Comparison of ENCODE assay signal across 25 cellular contexts in genomic region chr11:64757549-64758329, GRCh38. TPM values are rescaled to one million over a fixed set of nuclear protein-coding genes. Genes with fewer than 3 reads are reported as not detected.
DNase-seq lines count a peak whose midpoint lies in the region; ATAC-seq, FAIRE-seq and TF ChIP-seq lines count a peak whose summit lies in the region.
"Had no signal": no experiment of that assay in that cellular context is flagged by ENCODE, and none has a peak within 500 bp of the region (broad histone marks: within the 10 kb centered on the region; RNA-seq: fewer than 3 reads in every experiment).

No MANE protein-coding gene starts in this region.

- TF ChIP-seq CTCF in A549 (IDR thresholded peaks at IDR 0.05) = no peak
- no peak for TF ChIP-seq CTCF in chondrocyte (IDR thresholded peaks at IDR 0.05)
- no peak for TF ChIP-seq CTCF in neural crest cell (conservative IDR thresholded peaks at IDR 0.05)
- no peak for TF ChIP-seq CTCF in transverse colon (IDR thresholded peaks at IDR 0.05)

- no peak for TF ChIP-seq RAD21 in A549 (conservative IDR thresholded peaks at IDR 0.05 in 1 of 2, IDR thresholded peaks at IDR 0.05 in 1 of 2)

- POLR2A ChIA-PET in A549 (lab: Yijun Ruan, JAX) = no interaction called here
- POLR2A ChIA-PET in CD4-positive, alpha-beta memory T cell (lab: Charles Lee; ENCODE audit: partially characterized antibody) = interaction anchor here (26.2 to 33.1 kb wide), 2 partner anchors 10 to 12 kb away, joined by 1500 read pairs; partner anchors contain the start of genes PYGM, RASGRP2 and SF1

- H3K9me3 Mint-ChIP-seq in CD4-positive, alpha-beta memory T cell = peaks cover 0 to 15% (median 0%) of the 10 kb centered on the region in 8 donors
- H3K9me3 Mint-ChIP-seq in chondrocyte (ENCODE audit: low read depth) (no peaks in the 10 kb centered on the region), neural crest cell (no peaks in the 10 kb centered on the region)

- H3K27me3 Mint-ChIP-seq in CD4-positive, alpha-beta memory T cell = no peaks in the 10 kb centered on the region
- H3K27me3 Mint-ChIP-seq in chondrocyte (ENCODE audit: low read depth) (no peaks in the 10 kb centered on the region), neural crest cell (ENCODE audit: low read depth) (peaks cover 29% of the 10 kb centered on the region)

- ATAC-seq in A549 (no peak), GM21576 (IDR thresholded peaks at IDR 0.05; ENCODE audit: unreplicated experiment) (no peak), HG02885 (IDR thresholded peaks at IDR 0.05; ENCODE audit: poor library complexity, unreplicated experiment) (no peak)
- ATAC-seq: right lobe of liver had no signal

- no peak overlapping the region for H3K4me2 ChIP-seq in A549
- H3K4me2 ChIP-seq: hepatocyte had no signal

- H3K36me3 ChIP-seq in CD4-positive, alpha-beta memory T cell (ENCODE audit: insufficient read depth, low read length) = peaks cover 6% of the 10 kb centered on the region
- no peaks in the 10 kb centered on the region for H3K36me3 ChIP-seq in transverse colon

- CTCF ChIA-PET in A549 (lab: Yijun Ruan, JAX) = interaction anchor here (1.1 to 13.0 kb wide), 3 partner anchors 9 to 53 kb away, joined by 3 to 104 read pairs (median 29); partner anchors contain the start of gene RASGRP2
- CTCF ChIA-PET in CD4-positive, alpha-beta memory T cell (lab: Charles Lee; ENCODE audit: partially characterized antibody) = interaction anchor here (1.3 to 2.3 kb wide), 3 partner anchors 10 to 13 kb away, joined by 3 to 7 read pairs (median 3); no protein-coding TSS in a partner anchor

- no peak for TF ChIP-seq EP300 in A549 (IDR thresholded peaks at IDR 0.05)
- TF ChIP-seq EP300 in transverse colon (IDR thresholded peaks at IDR 0.05; ENCODE audit: low read depth) = no peak

- WGBS in A549 (ENCODE audit: missing lambda C conversion rate) = 87% methylated on average over 15 of the region's 19 CpGs
- 86 to 100% methylated on average over 3 to 19 of the region's 19 CpGs for WGBS in transverse colon (ENCODE audit: low coverage in 1 of 2), 2 donors

- no peak for FAIRE-seq in A549 (lab: Jason Lieb, UNC)
- FAIRE-seq: GM12892 had no signal

- no peak for TF ChIP-seq POLR2A in A549 (IDR thresholded peaks at IDR 0.05; ENCODE audit: low read length)
- TF ChIP-seq POLR2A in transverse colon (IDR thresholded peaks at IDR 0.05) = no peak

- in situ Hi-C loops in transverse colon (cut with MboI; ENCODE audit: low pct_ligation_motif_present in 1 of 4, low pct_unique_long_range_greater_than_20kb in 1 of 4, low sequenced_read_pairs in 3 of 4) = no loop called here

- H3K4me1 ChIP-seq in A549 (no peaks in the 10 kb centered on the region), transverse colon (peaks cover 5 to 32% (median 9%) of the 10 kb centered on the region in 4 donors)
- H3K4me1 ChIP-seq in CD4-positive, alpha-beta memory T cell (ENCODE audit: insufficient read depth, low read length) = peaks cover 35% of the 10 kb centered on the region
- H3K4me1 ChIP-seq: right lobe of liver had no signal

- H3K27ac Mint-ChIP-seq in CD4-positive, alpha-beta memory T cell = peak overlapping the region in 4 of 7 donors; percentile 32 to 72 (median 52)
- no peak overlapping the region for H3K27ac Mint-ChIP-seq in chondrocyte (ENCODE audit: unreplicated experiment)
- H3K27ac Mint-ChIP-seq in neural crest cell (ENCODE audit: unreplicated experiment) = peak overlapping the region; percentile 50

- H3K27me3 ChIP-seq in CD4-positive, alpha-beta memory T cell (ENCODE audit: insufficient read depth, low read length) = no peaks in the 10 kb centered on the region
- no peaks in the 10 kb centered on the region for H3K27me3 ChIP-seq in transverse colon
- H3K27me3 ChIP-seq: hepatocyte, right lobe of liver, testis had no signal

- no peaks in the 10 kb centered on the region for H3K9me3 ChIP-seq in A549
- no peaks in the 10 kb centered on the region for H3K9me3 ChIP-seq in CD4-positive, alpha-beta memory T cell (ENCODE audit: control insufficient read depth in 1 of 2, low read length in 2 of 2)
- H3K9me3 ChIP-seq in transverse colon = no peaks in the 10 kb centered on the region
- H3K9me3 ChIP-seq: right lobe of liver, testis had no signal

- H3K4me3 ChIP-seq in A549 (no peak overlapping the region), transverse colon (no peak overlapping the region)
- H3K4me3 ChIP-seq in CD4-positive, alpha-beta memory T cell (ENCODE audit: low read length in 2 of 2) = no peak overlapping the region
- H3K4me3 ChIP-seq: hepatocyte, right lobe of liver, testis had no signal

- H3K4me3 Mint-ChIP-seq in CD4-positive, alpha-beta memory T cell = no peak overlapping the region
- H3K4me3 Mint-ChIP-seq in chondrocyte (ENCODE audit: unreplicated experiment) (no peak overlapping the region), neural crest cell (peak overlapping the region; percentile 23)

- peaks cover 11 to 22% of the 10 kb centered on the region in 2 donors for H3K36me3 Mint-ChIP-seq in CD4-positive, alpha-beta memory T cell
- peaks cover 5% of the 10 kb centered on the region for H3K36me3 Mint-ChIP-seq in chondrocyte (ENCODE audit: low read depth)
- peaks cover 3% of the 10 kb centered on the region for H3K36me3 Mint-ChIP-seq in neural crest cell (ENCODE audit: low read depth)

- H3K4me1 Mint-ChIP-seq in CD4-positive, alpha-beta memory T cell = peaks cover 22 to 51% (median 31%) of the 10 kb centered on the region in 4 donors
- peaks cover 24% of the 10 kb centered on the region for H3K4me1 Mint-ChIP-seq in chondrocyte (ENCODE audit: low read depth)
- peaks cover 32% of the 10 kb centered on the region for H3K4me1 Mint-ChIP-seq in neural crest cell

- H3K27ac ChIP-seq in A549 (no peak overlapping the region), transverse colon (no peak overlapping the region)
- no peak overlapping the region for H3K27ac ChIP-seq in CD4-positive, alpha-beta memory T cell (ENCODE audit: low read depth, low read length)
- H3K27ac ChIP-seq: hepatocyte, HL-60, right lobe of liver had no signal

- intact Hi-C loops in CD4-positive, alpha-beta memory T cell (cut with micrococcal nuclease) = no loop called here
- intact Hi-C loops in transverse colon (cut with DNase I; ENCODE audit: low total_unique reads) = no loop called here

- DNase-seq in A549 (ENCODE audit: low read depth in 1 of 2, low spot score in 1 of 2) (no peak), chondrocyte (ENCODE audit: low spot score) (peak; percentile 75), neural crest cell (ENCODE audit: low read depth, low spot score) (no peak), transverse colon (no peak), NCI-H526 treated with DMSO at 0.1 percent for 48 hours (lab: John Stamatoyannopoulos, UW) (no peak)
- peak in 1 of 5 donors; percentile 31 for DNase-seq in CD4-positive, alpha-beta memory T cell
- DNase-seq: activated CD4-positive, alpha-beta T cell treated with anti-CD3 and anti-CD28 coated beads for 4 hours; AML-193; effector memory CD4-positive, alpha-beta T cell; GDM1; GOT3; KG1; NCI-H1092; NCI-H510A treated with DMSO at 0.1 percent for 48 hours; nucleus accumbens; stimulated activated CD4-positive, alpha-beta T cell treated with anti-CD3 and anti-CD28 coated beads, Interleukin-2, amount 100 ng/mL, for 48 hours; T1000; testis had no signal

RNA-seq across cellular contexts. Expression of gene PYGM, which starts 2.0 kb away (rescaled TPM):
- polyA plus RNA-seq in A549 (2011; rRNA removed) = 0.22 and 0.40 TPM in 2 replicates
- 0.26 and 0.32 TPM in 2 replicates for polyA plus RNA-seq in A549 (2012; cell fraction: cytosol; rRNA removed)
- polyA plus RNA-seq in A549 (2012; cell fraction: nucleus; rRNA removed) = 1.3 TPM in 2 replicates
- polyA plus RNA-seq in A549 (2017; fragmentation: RNase III; extraction: RNeasy Plus Mini Kit Qiagen cat#74134 plus additional on column Dnase treatment) = 0.23 to 0.51 TPM (median 0.39 TPM) in 3 replicates
- polyA minus RNA-seq in A549 (2011; rRNA and poly(A)+ RNA removed) = 0.41 and 0.58 TPM in 2 replicates
- total RNA-seq in CD4-positive, alpha-beta memory T cell = 10 to 100 TPM; 10.7 to 11.3 TPM
- polyA plus RNA-seq in CD4-positive, alpha-beta memory T cell = under 1 TPM in 1 of 2 donors, not detected in 1; 0.38 TPM
- total RNA-seq in chondrocyte = 0.65 to 1.6 TPM (median 1.2 TPM) in 3 replicates
- 1.2 TPM in 2 replicates for total RNA-seq in neural crest cell
- total RNA-seq in transverse colon = 1 to 10 TPM; 1.2 to 7.9 (median 2.2) TPM

RNA-seq across cellular contexts. Expression of gene RASGRP2, which starts 13.8 kb away (rescaled TPM):
- 0.88 and 0.95 TPM in 2 replicates for polyA plus RNA-seq in A549 (2011; rRNA removed)
- 1.3 and 1.8 TPM in 2 replicates for polyA plus RNA-seq in A549 (2012; cell fraction: cytosol; rRNA removed)
- polyA plus RNA-seq in A549 (2012; cell fraction: nucleus; rRNA removed) = 2.3 and 3.0 TPM in 2 replicates
- polyA plus RNA-seq in A549 (2017; fragmentation: RNase III; extraction: RNeasy Plus Mini Kit Qiagen cat#74134 plus additional on column Dnase treatment) = 0.89 to 1.1 TPM (median 0.94 TPM) in 3 replicates
- 1.5 and 1.9 TPM in 2 replicates for polyA minus RNA-seq in A549 (2011; rRNA and poly(A)+ RNA removed)
- total RNA-seq in CD4-positive, alpha-beta memory T cell = 100 to 1,000 TPM; 440 to 463 TPM
- 100 to 1,000 TPM; 177 to 208 TPM for polyA plus RNA-seq in CD4-positive, alpha-beta memory T cell
- 4.7 to 11.4 TPM (median 10.1 TPM) in 3 replicates for total RNA-seq in chondrocyte
- 0.93 and 1.5 TPM in 2 replicates for total RNA-seq in neural crest cell
- total RNA-seq in transverse colon = 10 to 100 TPM; 12.1 to 24.3 (median 17.3) TPM

RNA-seq across cellular contexts. Expression of gene SF1, which starts 20.6 kb away (rescaled TPM):
- polyA plus RNA-seq in A549 (2011; rRNA removed) (88.8 and 104 TPM in 2 replicates), A549 (2017; fragmentation: RNase III; extraction: RNeasy Plus Mini Kit Qiagen cat#74134 plus additional on column Dnase treatment) (268 to 341 TPM (median 310 TPM) in 3 replicates)
- polyA plus RNA-seq in A549 (2012; cell fraction: cytosol; rRNA removed) = 88.5 and 106 TPM in 2 replicates
- polyA plus RNA-seq in A549 (2012; cell fraction: nucleus; rRNA removed) = 240 and 241 TPM in 2 replicates
- polyA minus RNA-seq in A549 (2011; rRNA and poly(A)+ RNA removed) = 87.7 and 103 TPM in 2 replicates
- total RNA-seq in CD4-positive, alpha-beta memory T cell = 100 to 1,000 TPM; 805 to 832 TPM
- 100 to 1,000 TPM in 1 of 2 donors, 10 to 100 TPM in 1; 48.3 to 158 TPM for polyA plus RNA-seq in CD4-positive, alpha-beta memory T cell
- total RNA-seq in chondrocyte (183 to 198 TPM (median 190 TPM) in 3 replicates), neural crest cell (578 and 592 TPM in 2 replicates), transverse colon (100 to 1,000 TPM; 196 to 458 (median 377) TPM)

RNA-seq across cellular contexts. Expression of gene NRXN2, which starts 34.7 kb away (rescaled TPM):
- not detected in 2 replicates for polyA plus RNA-seq in A549 (2011; rRNA removed)
- polyA plus RNA-seq in A549 (2012; cell fraction: cytosol; rRNA removed) = 0.06 and 0.11 TPM in 2 replicates
- 0.01 and 0.02 TPM in 2 replicates for polyA plus RNA-seq in A549 (2012; cell fraction: nucleus; rRNA removed)
- polyA plus RNA-seq in A549 (2017; fragmentation: RNase III; extraction: RNeasy Plus Mini Kit Qiagen cat#74134 plus additional on column Dnase treatment) = 0.04 to 0.17 TPM (median 0.07 TPM) in 3 replicates
- not detected in 2 replicates for polyA minus RNA-seq in A549 (2011; rRNA and poly(A)+ RNA removed)
- total RNA-seq in CD4-positive, alpha-beta memory T cell = under 1 TPM in 1 of 2 experiments, not detected in 1; 0.30 TPM
- not detected for polyA plus RNA-seq in CD4-positive, alpha-beta memory T cell
- 1.1 to 3.0 TPM (median 1.8 TPM) in 3 replicates for total RNA-seq in chondrocyte
- total RNA-seq in neural crest cell = 8.5 and 10.0 TPM in 2 replicates
- total RNA-seq in transverse colon = 1 to 10 TPM; 2.9 to 7.4 (median 6.8) TPM
- total RNA-seq: kidney epithelial cell had no signal

RNA-seq across cellular contexts. Expression of gene MAP4K2, which starts 45.3 kb away (rescaled TPM):
- polyA plus RNA-seq in A549 (2011; rRNA removed) = 9.4 and 10.2 TPM in 2 replicates
- polyA plus RNA-seq in A549 (2012; cell fraction: cytosol; rRNA removed) = 13.1 and 13.5 TPM in 2 replicates
- 25.7 and 33.8 TPM in 2 replicates for polyA plus RNA-seq in A549 (2012; cell fraction: nucleus; rRNA removed)
- 8.4 to 10.6 TPM (median 9.9 TPM) in 3 replicates for polyA plus RNA-seq in A549 (2017; fragmentation: RNase III; extraction: RNeasy Plus Mini Kit Qiagen cat#74134 plus additional on column Dnase treatment)
- polyA minus RNA-seq in A549 (2011; rRNA and poly(A)+ RNA removed) = 11.3 and 17.7 TPM in 2 replicates
- 100 to 1,000 TPM; 122 to 128 TPM for total RNA-seq in CD4-positive, alpha-beta memory T cell
- 10 to 100 TPM; 32.3 to 57.2 TPM for polyA plus RNA-seq in CD4-positive, alpha-beta memory T cell
- 11.3 to 17.8 TPM (median 13.4 TPM) in 3 replicates for total RNA-seq in chondrocyte
- 13.1 and 14.6 TPM in 2 replicates for total RNA-seq in neural crest cell
- 100 to 1,000 TPM in 2 of 4 donors, 10 to 100 TPM in 2; 10.1 to 369 (median 90.9) TPM for total RNA-seq in transverse colon

Comparison
In these comparisons a context has a peak if more than half of its experiments do, and no peak if none do; other contexts are left out.
1. RNA of gene RASGRP2, which starts 13.8 kb away (total RNA-seq): 440 to 463 TPM in CD4-positive, alpha-beta memory T cell; 12.1 to 24.3 TPM in transverse colon, 4.7 to 11.4 TPM in chondrocyte and 0.93 to 1.5 TPM in neural crest cell; every median in the first group is over 10 times any median in the second.